In genomic region chr2:65669574-65669973, GRCh38 we compare ENCODE assay signal across 10 cellular contexts.
"Had no signal": no experiment of that assay in that cellular context is flagged by ENCODE, and none has a peak within 500 bp of the region (broad histone marks: within the 10 kb centered on the region; RNA-seq: fewer than 3 reads in every experiment).

No MANE protein-coding gene starts in this region.

- H3K36me3 ChIP-seq: HAP-1 had no signal

- H3K4me3 Mint-ChIP-seq: GM23338, H9, HFFc6 had no signal

- DNase-seq: GM23248, H7, H9, HCEC 1CT, HFFc6 had no signal

- H3K27ac ChIP-seq: GM23248 had no signal

- FAIRE-seq: H1, H54 had no signal

- H3K9ac ChIP-seq: GM23248 had no signal

- H3K4me3 ChIP-seq: GM23248, GM23338, HAP-1 had no signal

- ATAC-seq: GM23338, HCT116 had no signal

- H3K4me1 ChIP-seq: HAP-1 had no signal

- H2AFZ ChIP-seq: GM23248, GM23338 had no signal

- H3K4me2 ChIP-seq: GM23338 had no signal

- H3K27ac Mint-ChIP-seq: GM23338, H9, HFFc6 had no signal
